9 cellular contexts compared by ENCODE assay signal in the genomic region with DNA sequence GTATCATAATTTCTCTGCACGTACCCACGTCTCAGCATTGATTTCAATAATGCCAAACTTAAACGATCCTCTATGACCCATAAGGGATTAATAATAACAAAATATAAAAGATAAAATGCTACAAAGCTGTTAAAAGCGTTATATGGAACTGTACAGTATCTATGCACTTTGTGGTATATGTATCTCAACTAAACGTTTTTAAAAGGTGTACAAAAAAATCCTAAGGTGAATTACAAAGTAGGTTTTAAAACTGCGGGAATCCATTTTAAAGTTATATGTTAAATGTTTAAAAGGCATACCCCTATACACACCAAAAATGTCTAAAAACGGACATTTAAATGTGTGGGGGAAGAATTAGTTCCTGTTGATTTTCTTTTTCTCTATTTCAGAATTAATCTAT. TPM values are rescaled to one million over a fixed set of nuclear protein-coding genes. Genes with fewer than 3 reads are reported as not detected.
A peak's percentile ranks its signal among the peaks of the same experiment; 100 is the strongest.
DNase-seq lines count a peak whose midpoint lies in the region; ATAC-seq and TF ChIP-seq lines count a peak whose summit lies in the region.
"Had no signal": no experiment of that assay in that cellular context is flagged by ENCODE, and none has a peak within 500 bp of the region (broad histone marks: within the 10 kb centered on the region; RNA-seq: fewer than 3 reads in every experiment).

No MANE protein-coding gene starts in this region.

- H3K9me3 ChIP-seq in mucosa of stomach (ENCODE audit: control insufficient read depth, low read length): no peaks in the 10 kb centered on the region

- peaks cover 27% of the 10 kb centered on the region for H3K4me1 Mint-ChIP-seq in stimulated activated naive CD8-positive, alpha-beta T cell treated with anti-CD3 and anti-CD28 coated beads, Interleukin-15, Interleukin-2, amounts not matched to agents 100 ng/mL and 50 ng/mL, for 24 hours (ENCODE audit: low read depth)
- H3K4me1 Mint-ChIP-seq in brain: peaks cover 27% of the 10 kb centered on the region

- no peak overlapping the region for H3K4me3 ChIP-seq in mucosa of stomach (ENCODE audit: low read length)

- no peak for TF ChIP-seq CTCF in brain (conservative IDR thresholded peaks at IDR 0.05)

- peaks cover 18% of the 10 kb centered on the region for H3K36me3 Mint-ChIP-seq in stimulated activated naive CD8-positive, alpha-beta T cell treated with anti-CD3 and anti-CD28 coated beads, Interleukin-15, Interleukin-2, amounts not matched to agents 100 ng/mL and 50 ng/mL, for 24 hours (ENCODE audit: low read depth)
- H3K36me3 Mint-ChIP-seq in brain: peaks cover 29% of the 10 kb centered on the region

- DNase-seq in stimulated activated naive CD8-positive, alpha-beta T cell treated with anti-CD3 and anti-CD28 coated beads, Interleukin-15, Interleukin-2, amounts not matched to agents 100 U/mL and 50 U/mL, for 24 hours: no peak
- DNase-seq in pons (ENCODE audit: low spot score): no peak
- DNase-seq in putamen (ENCODE audit: low spot score): no peak
- no peak for DNase-seq in NCI-H1417 treated with DMSO at 0.1 percent for 48 hours (lab: John Stamatoyannopoulos, UW)
- DNase-seq: NCI-H1694 treated with DMSO at 0.1 percent for 48 hours had no signal

- H3K27me3 Mint-ChIP-seq in stimulated activated naive CD8-positive, alpha-beta T cell treated with anti-CD3 and anti-CD28 coated beads, Interleukin-15, Interleukin-2, amounts not matched to agents 100 ng/mL and 50 ng/mL, for 24 hours: no peaks in the 10 kb centered on the region
- H3K27me3 Mint-ChIP-seq in brain: peaks cover 2% of the 10 kb centered on the region

- no peaks in the 10 kb centered on the region for H3K4me1 ChIP-seq in mucosa of stomach (ENCODE audit: control insufficient read depth, insufficient read depth, low read length)

- no peak overlapping the region for H3K27ac Mint-ChIP-seq in stimulated activated naive CD8-positive, alpha-beta T cell treated with anti-CD3 and anti-CD28 coated beads, Interleukin-15, Interleukin-2, amounts not matched to agents 100 ng/mL and 50 ng/mL, for 24 hours
- H3K27ac Mint-ChIP-seq in brain: no peak overlapping the region

- peak overlapping the region; percentile 75 for H3K9ac ChIP-seq in mucosa of stomach (ENCODE audit: low read length)

- H3K9me3 Mint-ChIP-seq in stimulated activated naive CD8-positive, alpha-beta T cell treated with anti-CD3 and anti-CD28 coated beads, Interleukin-15, Interleukin-2, amounts not matched to agents 100 ng/mL and 50 ng/mL, for 24 hours: no peaks in the 10 kb centered on the region
- peaks cover 0 to 5% (median 3%) of the 10 kb centered on the region in 5 experiments for H3K9me3 Mint-ChIP-seq in brain

- ATAC-seq in stimulated activated naive CD8-positive, alpha-beta T cell treated with anti-CD3 and anti-CD28 coated beads, Interleukin-15, Interleukin-2, amounts not matched to agents 100 U/mL and 50 U/mL, for 24 hours: no peak
- no peak for ATAC-seq in GM21825 (IDR thresholded peaks at IDR 0.05; ENCODE audit: unreplicated experiment)

- H3K4me3 Mint-ChIP-seq in stimulated activated naive CD8-positive, alpha-beta T cell treated with anti-CD3 and anti-CD28 coated beads, Interleukin-15, Interleukin-2, amounts not matched to agents 100 ng/mL and 50 ng/mL, for 24 hours: peak overlapping the region; percentile 91
- peak overlapping the region; percentile 94 to 100 (median 98) for H3K4me3 Mint-ChIP-seq in brain

- H3K36me3 ChIP-seq in mucosa of stomach (ENCODE audit: control insufficient read depth, insufficient read depth, low read length): no peaks in the 10 kb centered on the region

- no peaks in the 10 kb centered on the region for H3K27me3 ChIP-seq in mucosa of stomach (ENCODE audit: control insufficient read depth, insufficient read depth, low read length)

RNA-seq across cellular contexts. Expression of gene ZNF182, which starts 0.9 kb away (rescaled TPM):
- polyA plus RNA-seq in brain (ENCODE audit: insufficient read depth, low read depth, low replicate concordance): 1.7 TPM

RNA-seq across cellular contexts. Expression of gene SPACA5, which starts 3.9 kb away (rescaled TPM):
- polyA plus RNA-seq in brain (ENCODE audit: insufficient read depth, low read depth, low replicate concordance): not detected
